22 cellular contexts compared by ENCODE assay signal in the genomic region with DNA sequence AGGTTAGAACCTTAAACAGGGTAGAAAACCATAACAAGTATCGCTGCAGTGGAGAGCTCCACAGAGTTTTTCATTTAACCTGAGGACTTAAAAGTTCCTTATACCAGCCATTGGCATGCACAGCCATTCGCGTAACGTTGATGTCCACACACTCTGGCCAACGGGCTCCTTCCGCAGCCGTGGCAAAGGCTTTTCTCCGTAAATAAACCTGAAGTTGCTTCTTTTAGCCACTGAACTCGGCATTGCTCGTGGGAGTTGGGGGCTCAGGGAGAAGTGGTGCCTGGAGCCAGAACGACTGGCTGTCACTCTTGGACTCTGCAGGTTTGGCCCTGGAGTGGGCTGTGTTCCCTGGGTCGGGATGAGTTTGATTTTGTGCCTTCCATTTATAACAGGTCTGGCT.
"Had no signal": no experiment of that assay in that cellular context is flagged by ENCODE, and none has a peak within 500 bp of the region (broad histone marks: within the 10 kb centered on the region; RNA-seq: fewer than 3 reads in every experiment).

No MANE protein-coding gene starts in this region.

- ATAC-seq: activated CD4-positive, alpha-beta T cell treated with anti-CD3 and anti-CD28 coated beads for 36 hours; activated CD8-positive, alpha-beta T cell treated with anti-CD3 and anti-CD28 coated beads, Interleukin-2, amount 10 ng/mL, durations not matched to agents 7 days and 5 days; T-cell had no signal

- H3K27me3 ChIP-seq: breast epithelium had no signal

- H3K9ac ChIP-seq: KMS-11 had no signal

- H3K4me3 ChIP-seq: breast epithelium had no signal

- H3K4me3 Mint-ChIP-seq: activated CD4-positive, alpha-beta T cell treated with anti-CD3 and anti-CD28 coated beads for 36 hours; activated CD8-positive, alpha-beta T cell treated with anti-CD3 and anti-CD28 coated beads, Interleukin-2, amount 10 ng/mL, durations not matched to agents 7 days and 5 days; activated naive CD4-positive, alpha-beta T cell treated with anti-CD3 and anti-CD28 coated beads, Interleukin-2, amount 50 U/mL, for 24 hours; T-cell had no signal

- H3K9me3 ChIP-seq: breast epithelium had no signal

- H3K36me3 Mint-ChIP-seq: activated naive CD4-positive, alpha-beta T cell treated with anti-CD3 and anti-CD28 coated beads, Interleukin-2, amount 50 U/mL, for 24 hours had no signal

- H3K27me3 Mint-ChIP-seq: activated CD4-positive, alpha-beta T cell treated with anti-CD3 and anti-CD28 coated beads for 36 hours; T-cell had no signal

- H3K27ac Mint-ChIP-seq: activated CD4-positive, alpha-beta T cell treated with anti-CD3 and anti-CD28 coated beads for 36 hours; activated CD8-positive, alpha-beta T cell treated with anti-CD3 and anti-CD28 coated beads, Interleukin-2, amount 10 ng/mL, durations not matched to agents 7 days and 5 days; activated naive CD4-positive, alpha-beta T cell treated with anti-CD3 and anti-CD28 coated beads, Interleukin-2, amount 50 U/mL, for 24 hours; T-cell had no signal

- H3K4me1 ChIP-seq: breast epithelium had no signal

- H3K27ac ChIP-seq: breast epithelium, KMS-11, VCaP had no signal

- H3K36me3 ChIP-seq: breast epithelium had no signal

- DNase-seq: activated CD4-positive, alpha-beta T cell treated with anti-CD3 and anti-CD28 coated beads for 36 hours; activated CD4-positive, alpha-beta T cell treated with anti-CD3 and anti-CD28 coated beads, Interleukin-2, amount 50 U/mL, for 4 hours; activated CD4-positive, CD25-positive, alpha-beta regulatory T cell; activated CD8-positive, alpha-beta memory T cell treated with anti-CD3 and anti-CD28 coated beads, Interleukin-2, amount 50 U/mL, for 48 hours; activated CD8-positive, alpha-beta T cell treated with anti-CD3 and anti-CD28 coated beads, Interleukin-2, amount 10 ng/mL, durations not matched to agents 7 days and 5 days; activated naive CD4-positive, alpha-beta T cell; activated T-cell treated with anti-CD3 and anti-CD28 coated beads, Interleukin-2, amount 50 U/mL, for 1 hour; aorta; NCI-H1092; NCI-H1417; NCI-H1694; NCI-H2029; NCI-H345; NCI-H510A; NCI-H526 treated with DMSO at 0.1 percent for 48 hours; NCI-H82; SIG-M5; T-cell had no signal

- H3K4me2 ChIP-seq: KMS-11 had no signal
